ENCODE assay signal across 35 cellular contexts in the genomic region with DNA sequence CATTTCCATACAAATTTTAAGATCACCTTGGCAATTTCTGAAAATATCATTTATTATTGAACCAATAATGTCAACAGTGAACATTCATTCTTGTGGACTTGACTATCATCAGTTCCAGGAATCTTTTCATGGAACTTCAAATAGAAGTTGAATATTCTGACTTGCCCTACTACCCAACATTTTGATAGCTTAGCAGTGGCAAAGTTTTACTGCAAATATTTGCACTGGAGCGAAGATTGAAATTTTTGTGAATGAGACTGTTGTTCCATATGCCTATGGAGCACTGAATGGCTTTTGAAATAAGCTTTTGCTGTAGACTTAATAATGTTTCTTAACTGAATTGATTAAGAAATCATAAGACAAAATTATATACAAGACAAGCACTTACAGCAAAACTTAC.
"Had no signal": no experiment of that assay in that cellular context is flagged by ENCODE, and none has a peak within 500 bp of the region (broad histone marks: within the 10 kb centered on the region; RNA-seq: fewer than 3 reads in every experiment).

No MANE protein-coding gene starts in this region.

- DNase-seq: Karpas-422, Kasumi-1, MG63, MM.1S, MV-4-11, NCI-H1048, NCI-H1092, NCI-H1092 treated with DMSO at 0.1 percent for 48 hours, NCI-H1105, NCI-H1105 treated with DMSO at 0.1 percent for 48 hours, NCI-H1417, NCI-H1417 treated with DMSO at 0.1 percent for 48 hours, NCI-H1436, NCI-H1436 treated with DMSO at 0.1 percent for 48 hours, NCI-H146, NCI-H1694, NCI-H1694 treated with DMSO at 0.1 percent for 48 hours, NCI-H187, NCI-H187 treated with DMSO at 0.1 percent for 48 hours, NCI-H1930, NCI-H2029, NCI-H2029 treated with DMSO at 0.1 percent for 48 hours, NCI-H2081, NCI-H2081 treated with DMSO at 0.1 percent for 48 hours, NCI-H2107, NCI-H2171, NCI-H2171 treated with DMSO at 0.1 percent for 48 hours, NCI-H2227 treated with DMSO at 0.1 percent for 48 hours, NCI-H226, NCI-H345, NCI-H446, NCI-H446 treated with DMSO at 0.1 percent for 48 hours, NCI-H510A, NCI-H510A treated with DMSO at 0.1 percent for 48 hours had no signal

- H3K27ac ChIP-seq: KMS-11 had no signal

- H3K4me2 ChIP-seq: KMS-11 had no signal

- H3K9ac ChIP-seq: KMS-11 had no signal

- H3K4me3 ChIP-seq: MG63 had no signal

- H3K27me3 ChIP-seq: MG63 had no signal

- H3K36me3 ChIP-seq: MG63 had no signal
